8 cellular contexts compared by ENCODE assay signal in the genomic region with DNA sequence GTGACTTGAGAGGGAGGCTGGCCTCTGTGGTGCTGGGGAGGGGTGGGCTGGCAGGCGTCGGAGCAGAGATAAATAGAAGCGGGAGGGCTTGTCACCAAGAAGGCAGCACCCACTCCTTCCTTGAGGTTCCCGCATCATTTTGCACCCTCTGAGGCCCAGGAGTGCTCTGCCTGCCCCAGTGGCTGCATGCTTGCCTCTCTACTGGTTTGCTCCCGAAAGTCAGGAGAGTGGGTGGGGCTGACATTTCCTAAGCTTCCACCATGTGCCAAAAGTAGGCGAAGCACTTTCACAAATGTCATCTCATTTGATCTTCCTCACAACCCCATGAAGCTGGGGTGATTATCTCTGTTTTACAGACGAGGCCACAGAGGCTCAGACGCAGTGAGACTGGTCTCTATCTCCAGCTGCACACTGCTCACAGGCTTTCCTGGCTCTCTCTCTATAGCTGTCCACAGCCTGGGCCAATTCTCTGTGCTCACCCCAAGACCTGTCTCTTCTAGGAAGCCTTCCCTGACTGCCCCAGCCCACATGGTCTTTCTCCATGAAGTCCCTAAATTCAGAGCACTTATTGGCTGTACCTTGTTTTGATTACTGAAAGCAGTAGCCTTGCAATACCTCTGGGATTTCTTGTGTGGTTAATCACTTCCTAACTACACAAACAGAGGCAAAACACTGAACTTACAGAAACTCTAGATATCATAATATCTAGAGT. TPM values are rescaled to one million over a fixed set of nuclear protein-coding genes. Genes with fewer than 3 reads are reported as not detected.
DNase-seq lines count a peak whose midpoint lies in the region; ATAC-seq and TF ChIP-seq lines count a peak whose summit lies in the region.

No MANE protein-coding gene starts in this region.

- no peaks in the 10 kb centered on the region for H3K79me2 ChIP-seq in PC-9 (ENCODE audit: low read depth)

- H3K36me3 ChIP-seq in endodermal cell (ENCODE audit: control insufficient read depth, insufficient read depth, low read length) (no peaks in the 10 kb centered on the region), PC-9 (ENCODE audit: low read depth) (0 out of 2 replicates have a peak, but pooled peaks cover 7% of the 10 kb centered on the region)

- TF ChIP-seq CTCF in endodermal cell (conservative IDR thresholded peaks at IDR 0.05): no peak
- TF ChIP-seq CTCF in PC-9 (conservative IDR thresholded peaks at IDR 0.05): no peak

- H3K4me1 Mint-ChIP-seq in activated CD4-positive, alpha-beta memory T cell treated with anti-CD3 and anti-CD28 coated beads, Interleukin-2, amount 10 ng/mL, durations not matched to agents 7 days and 5 days: peaks cover 84% of the 10 kb centered on the region
- H3K4me1 Mint-ChIP-seq in naive thymus-derived CD8-positive, alpha-beta T cell: peaks cover 53 to 94% (median 88%) of the 10 kb centered on the region in 4 donors
- H3K4me1 Mint-ChIP-seq in endodermal cell: peaks cover 17% of the 10 kb centered on the region

- no peak overlapping the region for H2AFZ ChIP-seq in PC-9

- POLR2A ChIA-PET in activated CD4-positive, alpha-beta memory T cell treated with anti-CD3 and anti-CD28 coated beads, Interleukin-2, amount 10 ng/mL, durations not matched to agents 7 days and 5 days (lab: Charles Lee): interaction anchor here (0.6 to 7.0 kb wide), 12 partner anchors 8 to 224 kb away, joined by 3 to 84 read pairs (median 4); a partner anchor contains a TSS
- POLR2A ChIA-PET in naive thymus-derived CD8-positive, alpha-beta T cell (lab: Charles Lee): interaction anchor here (0.6 to 15.0 kb wide), 8 partner anchors 8 to 326 kb away, joined by 3 to 452 read pairs (median 4); a partner anchor contains a TSS
- POLR2A ChIA-PET in PC-9 (lab: Charles Lee; ENCODE audit: unreplicated experiment): interaction anchor here (0.6 kb wide), 1 partner anchor 39 kb away, joined by 3 read pairs; no protein-coding TSS in a partner anchor

- CTCF ChIA-PET in activated CD4-positive, alpha-beta memory T cell treated with anti-CD3 and anti-CD28 coated beads, Interleukin-2, amount 10 ng/mL, durations not matched to agents 7 days and 5 days (lab: Charles Lee): interaction anchor here (0.7 kb wide), 1 partner anchor 17 kb away, joined by 3 read pairs; no protein-coding TSS in a partner anchor
- CTCF ChIA-PET in PC-9 (lab: Charles Lee): no interaction called here

- H3K27ac Mint-ChIP-seq in activated CD4-positive, alpha-beta memory T cell treated with anti-CD3 and anti-CD28 coated beads, Interleukin-2, amount 10 ng/mL, durations not matched to agents 7 days and 5 days: peak overlapping the region; percentile 86
- peak overlapping the region; percentile 90 to 99 (median 95) for H3K27ac Mint-ChIP-seq in naive thymus-derived CD8-positive, alpha-beta T cell
- no peak overlapping the region for H3K27ac Mint-ChIP-seq in endodermal cell

- no TSS peak for BruUV-seq in PC-9 (replicated peaks; lab: Mats Ljungman, UMichigan)

- DNase-seq in activated CD4-positive, alpha-beta memory T cell treated with anti-CD3 and anti-CD28 coated beads, Interleukin-2, amount 10 ng/mL, durations not matched to agents 7 days and 5 days: peak; percentile 56
- peak in 5 of 10 donors; percentile 32 to 55 (median 35) for DNase-seq in naive thymus-derived CD8-positive, alpha-beta T cell
- no peak for DNase-seq in endodermal cell
- no peak for DNase-seq in hippocampal formation (lab: John Stamatoyannopoulos, UW)
- no peak for DNase-seq in PC-9
- no peak for DNase-seq in NCI-H82 (lab: John Stamatoyannopoulos, UW)

- H3K4me2 ChIP-seq in PC-9: no peak overlapping the region

- no peaks in the 10 kb centered on the region for H3K9me2 ChIP-seq in PC-9 (ENCODE audit: insufficient read depth)

- H3K4me1 ChIP-seq in endodermal cell (ENCODE audit: control insufficient read depth, insufficient read depth, low read length): peaks cover 3% of the 10 kb centered on the region
- H3K4me1 ChIP-seq in PC-9 (replicated peaks; ENCODE audit: insufficient read depth): no peaks in the 10 kb centered on the region

- H3F3A ChIP-seq in PC-9 (ENCODE audit: insufficient read depth, low read depth): peaks cover 4% of the 10 kb centered on the region; the same call in 1 of the 2 replicates

- WGBS in endodermal cell (ENCODE audit: insufficient coverage in 1 of 2, insufficient read length in 1 of 2), 2 experiments: 92 to 96% methylated on average over 2 to 8 of the region's 8 CpGs

- H3K36me3 Mint-ChIP-seq in activated CD4-positive, alpha-beta memory T cell treated with anti-CD3 and anti-CD28 coated beads, Interleukin-2, amount 10 ng/mL, durations not matched to agents 7 days and 5 days (ENCODE audit: low read depth): peaks cover 32% of the 10 kb centered on the region
- H3K36me3 Mint-ChIP-seq in naive thymus-derived CD8-positive, alpha-beta T cell: peaks cover 0 to 10% (median 3%) of the 10 kb centered on the region in 3 donors
- H3K36me3 Mint-ChIP-seq in endodermal cell (ENCODE audit: low read depth): peaks cover 11% of the 10 kb centered on the region

- no peak overlapping the region for H3K27ac ChIP-seq in endodermal cell (ENCODE audit: low read depth, low read length)
- H3K27ac ChIP-seq in PC-9: no peak overlapping the region

- H3K9ac ChIP-seq in endodermal cell (ENCODE audit: extremely low read depth, low read length, poor library complexity, severe bottlenecking): no peak overlapping the region

- H3K27me3 ChIP-seq in endodermal cell (ENCODE audit: control insufficient read depth, insufficient read depth, low read length, poor library complexity, severe bottlenecking) (no peaks in the 10 kb centered on the region), PC-9 (ENCODE audit: insufficient read depth, low read depth) (no peaks in the 10 kb centered on the region)

- peak; percentile 62 for ATAC-seq in GM18858 (IDR thresholded peaks at IDR 0.05; ENCODE audit: unreplicated experiment)
- ATAC-seq in HG03039 (IDR thresholded peaks at IDR 0.05; ENCODE audit: unreplicated experiment): peak; percentile 46
- ATAC-seq in naive thymus-derived CD8-positive, alpha-beta T cell: peak; percentile 77 to 82

- intact Hi-C loops in PC-9 (cut with micrococcal nuclease; ENCODE audit: unreplicated experiment): no loop called here

- H3K9me3 Mint-ChIP-seq in activated CD4-positive, alpha-beta memory T cell treated with anti-CD3 and anti-CD28 coated beads, Interleukin-2, amount 10 ng/mL, durations not matched to agents 7 days and 5 days: no peaks in the 10 kb centered on the region
- H3K9me3 Mint-ChIP-seq in naive thymus-derived CD8-positive, alpha-beta T cell: no peaks in the 10 kb centered on the region
- no peaks in the 10 kb centered on the region for H3K9me3 Mint-ChIP-seq in endodermal cell

- no peak overlapping the region for H3K4me3 Mint-ChIP-seq in activated CD4-positive, alpha-beta memory T cell treated with anti-CD3 and anti-CD28 coated beads, Interleukin-2, amount 10 ng/mL, durations not matched to agents 7 days and 5 days
- H3K4me3 Mint-ChIP-seq in naive thymus-derived CD8-positive, alpha-beta T cell: peak overlapping the region in 9 of 10 donors; percentile 20 to 82 (median 66)
- no peak overlapping the region for H3K4me3 Mint-ChIP-seq in endodermal cell

- H4K20me1 ChIP-seq in PC-9 (ENCODE audit: insufficient read depth): no peaks in the 10 kb centered on the region

- no peaks in the 10 kb centered on the region for H3K27me3 Mint-ChIP-seq in activated CD4-positive, alpha-beta memory T cell treated with anti-CD3 and anti-CD28 coated beads, Interleukin-2, amount 10 ng/mL, durations not matched to agents 7 days and 5 days
- no peaks in the 10 kb centered on the region for H3K27me3 Mint-ChIP-seq in naive thymus-derived CD8-positive, alpha-beta T cell
- no peaks in the 10 kb centered on the region for H3K27me3 Mint-ChIP-seq in endodermal cell (ENCODE audit: insufficient read depth)

- H3K9me3 ChIP-seq in endodermal cell (ENCODE audit: control insufficient read depth, low read length) (no peaks in the 10 kb centered on the region), PC-9 (ENCODE audit: insufficient read depth, low read depth) (no peaks in the 10 kb centered on the region)

- H3K4me3 ChIP-seq in endodermal cell (ENCODE audit: low read length) (no peak overlapping the region), PC-9 (no peak overlapping the region)

RNA-seq across cellular contexts. Expression of a gene that starts 2.6 kb away (rescaled TPM):
- 1 to 10 TPM; 1.8 to 2.4 TPM for total RNA-seq in activated CD4-positive, alpha-beta memory T cell treated with anti-CD3 and anti-CD28 coated beads, Interleukin-2, amount 10 ng/mL, durations not matched to agents 7 days and 5 days
- 1 to 10 TPM; 6.8 to 7.5 TPM for total RNA-seq in naive thymus-derived CD8-positive, alpha-beta T cell
- under 1 TPM in 2 of 3 donors, not detected in 1; 0.50 to 0.76 TPM for polyA plus RNA-seq in naive thymus-derived CD8-positive, alpha-beta T cell
- total RNA-seq in endodermal cell: 1 to 10 TPM; 1.9 to 3.5 TPM
- 0.61 TPM for polyA plus RNA-seq in endodermal cell (2013, experiment 1 of 2)
- polyA plus RNA-seq in endodermal cell (2013, experiment 2 of 2): 1.1 TPM
- 2.0 and 2.4 TPM in 2 replicates for total RNA-seq in PC-9 (2021)

RNA-seq across cellular contexts. Expression of a gene that starts 28.9 kb away (rescaled TPM):
- 100 to 1,000 TPM; 400 to 407 TPM for total RNA-seq in activated CD4-positive, alpha-beta memory T cell treated with anti-CD3 and anti-CD28 coated beads, Interleukin-2, amount 10 ng/mL, durations not matched to agents 7 days and 5 days
- 100 to 1,000 TPM; 388 to 396 TPM for total RNA-seq in naive thymus-derived CD8-positive, alpha-beta T cell
- 1,000 to 10,000 TPM in 2 of 3 donors, 100 to 1,000 TPM in 1; 998 to 1,325 (median 1,191) TPM for polyA plus RNA-seq in naive thymus-derived CD8-positive, alpha-beta T cell
- 100 to 1,000 TPM; 140 to 202 TPM for total RNA-seq in endodermal cell
- 109 TPM for polyA plus RNA-seq in endodermal cell (2013, experiment 1 of 2)
- polyA plus RNA-seq in endodermal cell (2013, experiment 2 of 2): 103 TPM
- total RNA-seq in PC-9 (2021): 27.2 and 36.8 TPM in 2 replicates

Comparison
In these comparisons a context has a peak if more than half of its experiments do, and no peak if none do; other contexts are left out.
1. H3K4me3 Mint-ChIP-seq: peak in naive thymus-derived CD8-positive, alpha-beta T cell (9 of 10); none in activated CD4-positive, alpha-beta memory T cell treated with anti-CD3 and anti-CD28 coated beads, Interleukin-2, amount 10 ng/mL, durations not matched to agents 7 days and 5 days (single experiment) and endodermal cell (single experiment).
2. Peak in every context shown above with its lines, with median percentiles within 50 percentile points of each other: ATAC-seq.